ENCODE assay signal across 18 cellular contexts in genomic region chr6:133487174-133487573, GRCh38.
"Had no signal": no experiment of that assay in that cellular context is flagged by ENCODE, and none has a peak within 500 bp of the region (broad histone marks: within the 10 kb centered on the region; RNA-seq: fewer than 3 reads in every experiment).

No MANE protein-coding gene starts in this region.

- H3K4me3 ChIP-seq: SJSA1, SK-N-MC had no signal

- DNase-seq: KBM-7, MM.1S, NCI-H1092 treated with DMSO at 0.1 percent for 48 hours, NCI-H1436, NCI-H187, NCI-H2029, NCI-H2081 treated with DMSO at 0.1 percent for 48 hours, NCI-H2171, NCI-H226, NCI-H446, NCI-H510A, NCI-H524 treated with DMSO at 0.1 percent for 48 hours, NCI-H69, NCI-H774, SIG-M5 had no signal

- H3K4me1 ChIP-seq: SJSA1 had no signal

- H3K27me3 ChIP-seq: SJSA1 had no signal

- H3K27ac ChIP-seq: RWPE1, SJSA1, SK-N-MC had no signal

- H3K36me3 ChIP-seq: SJSA1 had no signal

- H3K9me3 ChIP-seq: SJSA1 had no signal
